1 cellular context compared by ENCODE assay signal in genomic region chr3:33162615-33163014, GRCh38. TPM values are rescaled to one million over a fixed set of nuclear protein-coding genes. Genes with fewer than 3 reads are reported as not detected.
"Had no signal": no experiment of that assay in that cellular context is flagged by ENCODE, and none has a peak within 500 bp of the region (broad histone marks: within the 10 kb centered on the region; RNA-seq: fewer than 3 reads in every experiment).

No MANE protein-coding gene starts in this region.

RNA-seq across cellular contexts. Expression of gene SUSD5, which starts 56.0 kb away (rescaled TPM):
- total RNA-seq: H4 had no signal
